Comparison of ENCODE assay signal across 24 cellular contexts in the genomic region with DNA sequence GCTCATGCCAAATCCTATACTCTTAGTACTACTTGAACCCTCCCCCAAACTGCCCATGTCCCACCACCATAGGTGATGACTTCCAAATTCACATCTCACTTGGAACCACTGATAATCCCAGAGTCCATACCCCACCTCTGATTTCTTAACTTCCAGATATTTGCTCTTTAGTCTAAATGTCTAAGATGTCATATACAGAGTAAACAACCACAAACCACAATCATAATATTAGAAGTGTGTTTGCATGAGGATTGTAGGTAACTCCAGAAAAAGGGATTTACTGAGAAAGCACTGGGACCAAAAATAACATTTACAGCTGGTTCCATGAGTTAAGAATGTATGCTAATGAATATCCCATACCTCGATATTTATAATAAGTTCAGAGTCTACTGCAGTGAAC.
"Had no signal": no experiment of that assay in that cellular context is flagged by ENCODE, and none has a peak within 500 bp of the region (broad histone marks: within the 10 kb centered on the region; RNA-seq: fewer than 3 reads in every experiment).

No MANE protein-coding gene starts in this region.

- ATAC-seq: effector memory CD8-positive, alpha-beta T cell; esophagus mucosa; foreskin keratinocyte; gastrocnemius medialis; gastroesophageal sphincter; heart left ventricle; heart right ventricle had no signal

- H3K36me3 ChIP-seq: colonic mucosa, esophagus muscularis mucosa, esophagus squamous epithelium, gastrocnemius medialis, gastroesophageal sphincter, heart left ventricle, heart right ventricle had no signal

- H3K4me1 ChIP-seq: colonic mucosa, esophagus muscularis mucosa, esophagus squamous epithelium, gastrocnemius medialis, gastroesophageal sphincter, heart left ventricle, heart right ventricle had no signal

- H3K4me3 ChIP-seq: colonic mucosa, coronary artery, dorsolateral prefrontal cortex, esophagus muscularis mucosa, esophagus squamous epithelium, gastrocnemius medialis, gastroesophageal sphincter, heart left ventricle, heart right ventricle had no signal

- H3K9me3 ChIP-seq: colonic mucosa, esophagus muscularis mucosa, esophagus squamous epithelium, gastrocnemius medialis, gastroesophageal sphincter, heart left ventricle, heart right ventricle had no signal

- H3K27ac ChIP-seq: colonic mucosa, coronary artery, dorsolateral prefrontal cortex, epithelial cell of prostate, esophagus muscularis mucosa, esophagus squamous epithelium, foreskin keratinocyte, gastrocnemius medialis, gastroesophageal sphincter, heart left ventricle, heart right ventricle had no signal

- H3K27me3 ChIP-seq: colonic mucosa, dorsolateral prefrontal cortex, esophagus muscularis mucosa, esophagus squamous epithelium, foreskin keratinocyte, gastrocnemius medialis, gastroesophageal sphincter had no signal

- DNase-seq: colonic mucosa; cortex of kidney; dermis blood vessel endothelial cell; dorsolateral prefrontal cortex; effector CD4-positive, alpha-beta T cell; effector CD8-positive, alpha-beta T cell; effector memory CD4-positive, alpha-beta T cell; effector memory CD8-positive, alpha-beta T cell; endodermal cell; erythroblast; esophagus squamous epithelium; foreskin fibroblast; foreskin keratinocyte; foreskin melanocyte; gastrocnemius medialis; glutamatergic neuron; head of caudate nucleus; heart left ventricle; heart right ventricle had no signal
